In the genomic region with DNA sequence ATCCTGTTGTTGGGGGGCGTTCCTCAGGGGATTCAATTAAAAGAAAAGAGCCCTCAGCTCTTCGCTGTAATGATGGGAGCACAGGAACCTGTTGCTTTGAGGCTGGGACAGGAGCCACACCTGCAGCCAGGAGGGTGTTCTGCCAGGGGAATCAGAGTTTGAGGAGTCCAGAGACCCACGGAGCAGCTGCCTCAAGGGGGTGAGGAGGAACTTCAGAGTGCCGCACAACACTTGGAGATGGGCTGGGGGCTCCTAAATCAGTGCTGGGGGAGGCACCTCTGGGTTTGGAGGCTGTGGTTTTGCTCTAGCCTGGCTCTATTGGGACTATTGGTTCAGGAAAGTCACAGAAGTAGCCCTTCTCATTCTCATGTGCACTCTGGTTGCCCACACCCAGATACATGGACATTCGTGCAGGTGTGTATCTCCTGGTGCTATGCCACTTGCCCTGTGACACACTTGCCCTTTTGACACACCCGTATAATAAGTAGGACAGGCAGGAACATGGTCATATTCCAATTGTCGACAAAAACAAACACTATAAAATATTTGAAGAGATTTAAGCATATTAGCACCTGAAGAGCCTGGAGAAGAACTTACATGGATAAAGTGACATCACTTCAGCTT, we compare ENCODE assay signal across 25 cellular contexts.
"Had no signal": no experiment of that assay in that cellular context is flagged by ENCODE, and none has a peak within 500 bp of the region (broad histone marks: within the 10 kb centered on the region; RNA-seq: fewer than 3 reads in every experiment).

No MANE protein-coding gene starts in this region.

- H3K4me1 ChIP-seq: colonic mucosa, gastrocnemius medialis, left lung, testis, upper lobe of left lung had no signal

- H3K36me3 ChIP-seq: colonic mucosa, gastrocnemius medialis, left lung, tibial artery, upper lobe of left lung had no signal

- H3K36me3 Mint-ChIP-seq: mesothelial cell of epicardium; stimulated activated effector memory CD8-positive, alpha-beta T cell treated with anti-CD3 and anti-CD28 coated beads, Interleukin-12 subunit alpha, Interleukin-12 subunit beta, amount 100 ng/mL, for 72 hours had no signal

- H3K4me1 Mint-ChIP-seq: endodermal cell; mesothelial cell of epicardium; naive thymus-derived CD8-positive, alpha-beta T cell; nephron progenitor cell; stimulated activated effector memory CD8-positive, alpha-beta T cell treated with anti-CD3 and anti-CD28 coated beads, Interleukin-12 subunit alpha, Interleukin-12 subunit beta, amount 100 ng/mL, for 72 hours had no signal

- ATAC-seq: esophagus mucosa; gastrocnemius medialis; left lung; naive thymus-derived CD8-positive, alpha-beta T cell; sciatic nerve; stimulated activated naive CD8-positive, alpha-beta T cell treated with anti-CD3 and anti-CD28 coated beads, Interleukin-15, Interleukin-2, amounts not matched to agents 100 U/mL and 50 U/mL, for 24 hours had no signal

- H3K9me3 ChIP-seq: colonic mucosa, gastrocnemius medialis, left lung, testis, tibial artery, upper lobe of left lung had no signal

- H3K9me3 Mint-ChIP-seq: dendritic cell treated with granulocyte-macrophage colony-stimulating factor and Interleukin-4, amounts not matched to agents 40 ng/mL and 50 ng/mL, for 4 days; endodermal cell; mesothelial cell of epicardium; naive thymus-derived CD8-positive, alpha-beta T cell; nephron progenitor cell; stimulated activated effector memory CD8-positive, alpha-beta T cell treated with anti-CD3 and anti-CD28 coated beads, Interleukin-12 subunit alpha, Interleukin-12 subunit beta, amount 100 ng/mL, for 72 hours had no signal

- DNase-seq: colonic mucosa; effector CD8-positive, alpha-beta T cell; endodermal cell; foreskin fibroblast; gastrocnemius medialis; head of caudate nucleus; kidney; left lung; mesenchymal stem cell; naive thymus-derived CD8-positive, alpha-beta T cell; nephron progenitor cell; nucleus accumbens; retina; stimulated activated CD4-positive, alpha-beta T cell treated with anti-CD3 and anti-CD28 coated beads, Interleukin-2, amount 100 ng/mL, for 24 hours; stimulated activated CD4-positive, alpha-beta T cell treated with anti-CD3 and anti-CD28 coated beads, Interleukin-4, amount 100 ng/mL, for 24 hours; stimulated activated naive CD8-positive, alpha-beta T cell treated with anti-CD3 and anti-CD28 coated beads, Interleukin-15, Interleukin-2, amounts not matched to agents 100 U/mL and 50 U/mL, for 24 hours; substantia nigra; testis; tibial artery had no signal

- H3K4me3 ChIP-seq: colonic mucosa, gastrocnemius medialis, left lung, testis, tibial artery, upper lobe of left lung had no signal

- H3K4me3 Mint-ChIP-seq: dendritic cell treated with granulocyte-macrophage colony-stimulating factor and Interleukin-4, amounts not matched to agents 40 ng/mL and 50 ng/mL, for 4 days; endodermal cell; mesothelial cell of epicardium; naive thymus-derived CD8-positive, alpha-beta T cell; nephron progenitor cell; stimulated activated effector memory CD8-positive, alpha-beta T cell treated with anti-CD3 and anti-CD28 coated beads, Interleukin-12 subunit alpha, Interleukin-12 subunit beta, amount 100 ng/mL, for 72 hours had no signal

- H3K27ac Mint-ChIP-seq: dendritic cell treated with granulocyte-macrophage colony-stimulating factor and Interleukin-4, amounts not matched to agents 40 ng/mL and 50 ng/mL, for 4 days; endodermal cell; mesothelial cell of epicardium; naive thymus-derived CD8-positive, alpha-beta T cell; nephron progenitor cell; stimulated activated effector memory CD8-positive, alpha-beta T cell treated with anti-CD3 and anti-CD28 coated beads, Interleukin-12 subunit alpha, Interleukin-12 subunit beta, amount 100 ng/mL, for 72 hours had no signal
